Comparison of ENCODE assay signal across 9 cellular contexts in the genomic region with DNA sequence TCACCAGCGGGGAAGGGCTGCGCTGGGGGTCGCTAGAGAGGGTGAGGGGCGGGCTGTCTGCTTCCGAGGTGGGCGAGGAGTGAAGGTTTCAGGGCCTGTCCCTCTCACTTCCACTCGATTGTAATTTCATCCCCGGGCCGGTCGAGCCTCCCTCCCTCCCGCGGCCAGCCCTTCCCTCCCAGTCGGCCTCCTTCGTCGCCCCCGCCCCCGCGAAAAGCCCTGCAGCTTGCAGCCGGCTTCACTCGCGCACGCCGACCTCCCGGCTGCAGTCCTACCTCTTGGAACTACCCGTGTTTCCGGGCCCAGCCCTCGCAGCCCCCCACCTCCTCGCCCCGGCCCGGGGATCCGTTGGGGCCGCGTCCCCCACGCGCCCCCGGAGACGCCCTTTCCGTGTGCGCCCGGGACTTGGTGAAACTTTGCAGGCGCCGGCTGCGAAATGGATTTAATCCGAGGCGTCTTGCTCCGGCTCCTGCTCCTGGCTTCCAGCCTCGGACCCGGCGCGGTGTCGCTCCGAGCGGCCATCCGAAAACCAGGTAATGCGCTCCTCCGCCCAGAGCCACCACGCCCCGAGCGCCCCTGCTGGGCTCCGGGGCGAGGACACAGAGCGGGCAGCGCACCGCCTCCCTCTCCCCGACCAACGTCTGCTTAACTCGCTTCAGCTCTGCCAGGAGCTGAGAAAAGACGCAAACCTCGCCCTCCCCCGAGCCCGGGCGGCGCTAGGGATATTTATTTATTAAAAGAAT. TPM values are rescaled to one million over a fixed set of nuclear protein-coding genes. Genes with fewer than 3 reads are reported as not detected.
DNase-seq lines count a peak whose midpoint lies in the region; ATAC-seq and TF ChIP-seq lines count a peak whose summit lies in the region.
"Had no signal": no experiment of that assay in that cellular context is flagged by ENCODE, and none has a peak within 500 bp of the region (broad histone marks: within the 10 kb centered on the region; RNA-seq: fewer than 3 reads in every experiment).

A gene (plus strand): TSS at position 241 of the 743 bp plus-strand sequence. CDS start 196 bp downstream, at position 437.

- intact Hi-C loops in ascending aorta (cut with DNase I): no loop called here

- ATAC-seq in GM18870 (IDR thresholded peaks at IDR 0.05; ENCODE audit: unreplicated experiment): no peak

- H3K4me1 ChIP-seq in ascending aorta: peaks cover 5 to 7% of the 10 kb centered on the region in 2 donors

- no peaks in the 10 kb centered on the region for H3K9me3 ChIP-seq in ascending aorta

- TF ChIP-seq CTCF in C4-2B (conservative IDR thresholded peaks at IDR 0.05) (peak; percentile 56), ascending aorta (IDR thresholded peaks at IDR 0.05) (no peak), subcutaneous adipose tissue (IDR thresholded peaks at IDR 0.05; ENCODE audit: low read depth) (no peak)

- DNase-seq in Kasumi-1 (lab: John Stamatoyannopoulos, UW) (peak; percentile 21 to 34), ascending aorta (ENCODE audit: low spot score in 2 of 2) (no peak), islet precursor cell (peak; percentile 85), GM19238 (ENCODE audit: insufficient read length, low spot score) (no peak)
- no peak for DNase-seq in activated effector memory CD4-positive, alpha-beta T cell treated with anti-CD3 and anti-CD28 coated beads, Interleukin-2, amount 50 U/mL, for 16 hours

- peaks cover 11% of the 10 kb centered on the region for H3K27me3 ChIP-seq in ascending aorta

- H3K27ac ChIP-seq in C4-2B (no peak within 1 kb of the TSS), ascending aorta (no peak within 1 kb of the TSS)
- H3K27ac ChIP-seq: HL-60 had no signal

- no peaks in the 10 kb centered on the region for H3K36me3 ChIP-seq in ascending aorta

- peak within 1 kb of the TSS; percentile 32 to 67 for H3K4me3 ChIP-seq in ascending aorta

RNA-seq across cellular contexts. Expression of the gene that starts here (rescaled TPM):
- 4.2 TPM for total RNA-seq in ascending aorta
- 100 to 1,000 TPM in 1 of 4 donors, 10 to 100 TPM in 3; 21.8 to 194 (median 46.7) TPM for total RNA-seq in subcutaneous adipose tissue

Comparison
In these comparisons a context has a peak if more than half of its experiments do, and no peak if none do; other contexts are left out.
1. DNase-seq: peak in Kasumi-1 (2 of 2) and islet precursor cell (single experiment); none in ascending aorta (0 of 2), GM19238 (single experiment) and activated effector memory CD4-positive, alpha-beta T cell treated with anti-CD3 and anti-CD28 coated beads, Interleukin-2, amount 50 U/mL, for 16 hours (single experiment).